Comparison of ENCODE assay signal across 8 cellular contexts in genomic region chr21:45880097-45881068, GRCh38.
DNase-seq lines count a peak whose midpoint lies in the region; ATAC-seq and TF ChIP-seq lines count a peak whose summit lies in the region.

No MANE protein-coding gene starts in this region.

- H3K36me3 Mint-ChIP-seq in naive thymus-derived CD8-positive, alpha-beta T cell = peaks cover 0 to 6% (median 2%) of the 10 kb centered on the region in 3 donors
- no peaks in the 10 kb centered on the region for H3K36me3 Mint-ChIP-seq in stimulated activated naive B cell treated with anti-CD40 and anti-IgM and Interleukin-4, amounts not matched to agents 10 μg/mL and 1 μg/mL and 100 μg/mL, for 72 hours

- POLR2A ChIA-PET in naive thymus-derived CD8-positive, alpha-beta T cell (lab: Charles Lee) = interaction anchor here (1.0 kb wide), 1 partner anchor 9 kb away, joined by 3 read pairs; no protein-coding TSS in a partner anchor

- no peaks in the 10 kb centered on the region for H3K36me3 ChIP-seq in NT2/D1 (ENCODE audit: insufficient read depth, insufficient read length, low read length)

- peaks cover 38 to 58% (median 57%) of the 10 kb centered on the region in 4 donors for H3K4me1 Mint-ChIP-seq in naive thymus-derived CD8-positive, alpha-beta T cell
- peaks cover 5 to 10% of the 10 kb centered on the region in 2 donors for H3K4me1 Mint-ChIP-seq in stimulated activated naive B cell treated with anti-CD40 and anti-IgM and Interleukin-4, amounts not matched to agents 10 μg/mL and 1 μg/mL and 100 μg/mL, for 72 hours

- peaks cover 3% of the 10 kb centered on the region for H3K27me3 ChIP-seq in NT2/D1 (ENCODE audit: insufficient read depth, insufficient read length)

- H3K4me1 ChIP-seq in NT2/D1 (ENCODE audit: insufficient read depth, insufficient read length) = peaks cover 23% of the 10 kb centered on the region

- H3K4me3 Mint-ChIP-seq in naive thymus-derived CD8-positive, alpha-beta T cell = peak overlapping the region in 9 of 10 donors; percentile 11 to 72 (median 47)
- no peak overlapping the region for H3K4me3 Mint-ChIP-seq in stimulated activated naive B cell treated with anti-CD40 and anti-IgM and Interleukin-4, amounts not matched to agents 10 μg/mL and 1 μg/mL and 100 μg/mL, for 72 hours

- H3K27ac Mint-ChIP-seq in naive thymus-derived CD8-positive, alpha-beta T cell = peak overlapping the region in 4 of 10 donors; percentile 6 to 95 (median 40)
- no peak overlapping the region for H3K27ac Mint-ChIP-seq in stimulated activated naive B cell treated with anti-CD40 and anti-IgM and Interleukin-4, amounts not matched to agents 10 μg/mL and 1 μg/mL and 100 μg/mL, for 72 hours

- DNase-seq in AML-193 (lab: John Stamatoyannopoulos, UW) (peak; percentile 55 to 59), HCEC 1CT (peak; percentile 68), NT2/D1 (ENCODE audit: low read depth, low spot score) (peak; percentile 81), erythroblast (lab: John Stamatoyannopoulos, UW) (peak; percentile 36 to 67)
- peak; percentile 72 for DNase-seq in activated CD8-positive, alpha-beta memory T cell treated with anti-CD3 and anti-CD28 coated beads, Interleukin-2, amount 50 U/mL, for 4 hours
- peak; percentile 44 to 83 (median 62) for DNase-seq in naive thymus-derived CD8-positive, alpha-beta T cell
- peak; percentile 24 for DNase-seq in stimulated activated naive B cell treated with anti-CD40 and anti-IgM and Interleukin-4, amounts not matched to agents 10 μg/mL and 1 μg/mL and 100 μg/mL, for 72 hours

- no peak for TF ChIP-seq POLR2A in erythroblast (IDR thresholded peaks at IDR 0.05; ENCODE audit: low read length)

- H3K9ac ChIP-seq in NT2/D1 (ENCODE audit: insufficient read length, low read depth) = no peak overlapping the region

- no peaks in the 10 kb centered on the region for H3K9me3 ChIP-seq in NT2/D1 (ENCODE audit: insufficient read depth, low read length)

- peaks cover 0 to 2% (median 0%) of the 10 kb centered on the region in 9 donors for H3K9me3 Mint-ChIP-seq in naive thymus-derived CD8-positive, alpha-beta T cell
- H3K9me3 Mint-ChIP-seq in stimulated activated naive B cell treated with anti-CD40 and anti-IgM and Interleukin-4, amounts not matched to agents 10 μg/mL and 1 μg/mL and 100 μg/mL, for 72 hours = no peaks in the 10 kb centered on the region

- ATAC-seq in naive thymus-derived CD8-positive, alpha-beta T cell = peak; percentile 83 to 91
- ATAC-seq in stimulated activated naive B cell treated with anti-CD40 and anti-IgM and Interleukin-4, amounts not matched to agents 10 μg/mL and 1 μg/mL and 100 μg/mL, for 72 hours (replicated peaks) = peak; percentile 94 to 96
- ATAC-seq in HG02938 (IDR thresholded peaks at IDR 0.05; ENCODE audit: unreplicated experiment) = no peak

- H3K4me3 ChIP-seq in NT2/D1 (ENCODE audit: insufficient read length, low read depth) = no peak overlapping the region

- peaks cover 0 to 26% (median 3%) of the 10 kb centered on the region in 5 donors for H3K27me3 Mint-ChIP-seq in naive thymus-derived CD8-positive, alpha-beta T cell
- peaks cover 40 to 48% of the 10 kb centered on the region in 2 donors for H3K27me3 Mint-ChIP-seq in stimulated activated naive B cell treated with anti-CD40 and anti-IgM and Interleukin-4, amounts not matched to agents 10 μg/mL and 1 μg/mL and 100 μg/mL, for 72 hours

Comparison
In these comparisons a context has a peak if more than half of its experiments do, and no peak if none do; other contexts are left out.
1. DNase-seq: peak in every context shown above with its lines; median percentile 81 in NT2/D1; 72 in activated CD8-positive, alpha-beta memory T cell treated with anti-CD3 and anti-CD28 coated beads, Interleukin-2, amount 50 U/mL, for 4 hours; 68 in HCEC 1CT; 62 in naive thymus-derived CD8-positive, alpha-beta T cell; 57 in AML-193; 52 in erythroblast; 24 in stimulated activated naive B cell treated with anti-CD40 and anti-IgM and Interleukin-4, amounts not matched to agents 10 μg/mL and 1 μg/mL and 100 μg/mL, for 72 hours.
2. H3K4me3 Mint-ChIP-seq: peak in naive thymus-derived CD8-positive, alpha-beta T cell (9 of 10); none in stimulated activated naive B cell treated with anti-CD40 and anti-IgM and Interleukin-4, amounts not matched to agents 10 μg/mL and 1 μg/mL and 100 μg/mL, for 72 hours (0 of 2).